Comparison of ENCODE assay signal across 8 cellular contexts in the genomic region with DNA sequence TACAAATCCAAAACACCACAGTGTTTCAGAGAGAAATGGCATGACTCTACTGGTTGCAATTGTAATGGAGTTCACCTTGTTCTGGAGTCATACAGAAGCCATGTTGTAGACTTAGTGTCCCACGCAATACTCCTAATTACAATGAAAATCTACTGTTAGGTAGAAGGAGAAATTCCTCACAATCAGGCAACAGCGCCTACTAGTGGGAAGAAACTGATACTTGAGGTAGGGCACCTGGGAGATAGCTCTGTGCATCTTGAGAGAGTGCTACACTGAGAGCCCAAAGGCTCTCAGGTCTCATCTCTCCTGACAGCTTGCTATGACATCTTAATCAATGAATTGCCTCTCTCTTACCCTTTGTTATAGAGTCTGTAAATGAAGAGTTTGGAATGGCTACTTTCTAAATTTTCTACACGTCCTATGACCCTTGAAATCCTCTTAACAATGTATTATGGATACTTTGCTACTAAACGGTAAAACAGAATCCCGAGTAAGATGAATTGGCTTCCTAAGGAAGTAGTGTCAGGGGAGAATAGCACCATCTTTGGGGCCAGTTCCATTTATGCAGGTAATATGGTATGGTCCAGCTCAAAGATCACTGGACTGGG.
DNase-seq lines count a peak whose midpoint lies in the region; ATAC-seq and TF ChIP-seq lines count a peak whose summit lies in the region.

No MANE protein-coding gene starts in this region.

- no peak overlapping the region for H3K4me3 ChIP-seq in CD4-positive, CD25-positive, alpha-beta regulatory T cell (ENCODE audit: low read depth, low read length)
- H3K4me3 ChIP-seq in HFF-Myc (replicated peaks; ENCODE audit: low read depth, low read length) (no peak overlapping the region), WERI-Rb-1 (ENCODE audit: low read depth, low read length) (no peak overlapping the region)

- peaks cover 5% of the 10 kb centered on the region for H3K4me1 ChIP-seq in CD4-positive, CD25-positive, alpha-beta regulatory T cell (ENCODE audit: control insufficient read depth, insufficient read depth, low read length, poor library complexity, severe bottlenecking)

- no peaks in the 10 kb centered on the region for H3K27me3 Mint-ChIP-seq in CD4-positive, CD25-positive, alpha-beta regulatory T cell
- H3K27me3 Mint-ChIP-seq in progenitor cell of endocrine pancreas = no peaks in the 10 kb centered on the region

- no peaks in the 10 kb centered on the region for H3K9me3 Mint-ChIP-seq in CD4-positive, CD25-positive, alpha-beta regulatory T cell
- no peaks in the 10 kb centered on the region for H3K9me3 Mint-ChIP-seq in progenitor cell of endocrine pancreas (ENCODE audit: low read depth)

- H3K9me3 ChIP-seq in CD4-positive, CD25-positive, alpha-beta regulatory T cell (ENCODE audit: control insufficient read depth in 2 of 2, low read length in 2 of 2) = no peaks in the 10 kb centered on the region
- H3K9me3 ChIP-seq in WERI-Rb-1 (ENCODE audit: severe bottlenecking) = no peaks in the 10 kb centered on the region

- H3K27ac ChIP-seq in CD4-positive, CD25-positive, alpha-beta regulatory T cell (ENCODE audit: insufficient read depth, low read length, poor library complexity, severe bottlenecking) = no peak overlapping the region
- no peak overlapping the region for H3K27ac ChIP-seq in WERI-Rb-1

- no peaks in the 10 kb centered on the region for H3K27me3 ChIP-seq in CD4-positive, CD25-positive, alpha-beta regulatory T cell (ENCODE audit: control insufficient read depth, insufficient read depth, low read length)
- H3K27me3 ChIP-seq in WERI-Rb-1 (ENCODE audit: insufficient read depth, low read depth, severe bottlenecking) = no peaks in the 10 kb centered on the region

- H3K27ac Mint-ChIP-seq in CD4-positive, CD25-positive, alpha-beta regulatory T cell = no peak overlapping the region
- no peak overlapping the region for H3K27ac Mint-ChIP-seq in progenitor cell of endocrine pancreas

- H3K4me1 Mint-ChIP-seq in CD4-positive, CD25-positive, alpha-beta regulatory T cell = peaks cover 0 to 18% (median 8%) of the 10 kb centered on the region in 4 donors
- peaks cover 3% of the 10 kb centered on the region for H3K4me1 Mint-ChIP-seq in progenitor cell of endocrine pancreas (ENCODE audit: low read depth)

- peak; percentile 59 for TF ChIP-seq CTCF in HFF-Myc (IDR thresholded peaks at IDR 0.05; ENCODE audit: low read depth, low read length, missing control alignments)
- TF ChIP-seq CTCF in WERI-Rb-1 (IDR thresholded peaks at IDR 0.05; ENCODE audit: low read depth, low read length) = peak; percentile 79
- peak; percentile 42 for TF ChIP-seq CTCF in progenitor cell of endocrine pancreas (IDR thresholded peaks at IDR 0.05; ENCODE audit: unreplicated experiment)

- H3K4me3 Mint-ChIP-seq in CD4-positive, CD25-positive, alpha-beta regulatory T cell = no peak overlapping the region
- H3K4me3 Mint-ChIP-seq in progenitor cell of endocrine pancreas (ENCODE audit: low read depth) = no peak overlapping the region

- no peaks in the 10 kb centered on the region for H3K36me3 ChIP-seq in CD4-positive, CD25-positive, alpha-beta regulatory T cell (ENCODE audit: control insufficient read depth, insufficient read depth, low read length)
- no peaks in the 10 kb centered on the region for H3K36me3 ChIP-seq in WERI-Rb-1

- ATAC-seq in CD4-positive, CD25-positive, alpha-beta regulatory T cell (ENCODE audit: low read depth in 2 of 2) = peak; percentile 49 to 68
- ATAC-seq in GM21390 (IDR thresholded peaks at IDR 0.05; ENCODE audit: unreplicated experiment) = no peak
- ATAC-seq in GM18519 (IDR thresholded peaks at IDR 0.05; ENCODE audit: low FRiP score, unreplicated experiment) = no peak

- peaks cover 3% of the 10 kb centered on the region for H3K36me3 Mint-ChIP-seq in CD4-positive, CD25-positive, alpha-beta regulatory T cell
- H3K36me3 Mint-ChIP-seq in progenitor cell of endocrine pancreas (ENCODE audit: insufficient read depth) = peaks cover 1% of the 10 kb centered on the region

- DNase-seq in CD4-positive, CD25-positive, alpha-beta regulatory T cell = peak; percentile 28 to 69 (median 57)
- DNase-seq in HFF-Myc (ENCODE audit: extremely low read depth, low read depth) (no peak), WERI-Rb-1 (peak; percentile 45), dermis blood vessel endothelial cell (peak; percentile 50), progenitor cell of endocrine pancreas (ENCODE audit: low spot score, unreplicated experiment) (no peak), DMS153 (lab: John Stamatoyannopoulos, UW) (no peak)

Comparison
In these comparisons a context has a peak if more than half of its experiments do, and no peak if none do; other contexts are left out.
1. ATAC-seq: peak in CD4-positive, CD25-positive, alpha-beta regulatory T cell (2 of 2); none in GM21390 (single experiment) and GM18519 (single experiment).
2. DNase-seq: peak in CD4-positive, CD25-positive, alpha-beta regulatory T cell (3 of 3), WERI-Rb-1 (single experiment) and dermis blood vessel endothelial cell (single experiment); none in HFF-Myc (single experiment), progenitor cell of endocrine pancreas (single experiment) and DMS153 (single experiment).
3. Peak in every context shown above with its lines, with median percentiles within 50 percentile points of each other: CTCF ChIP-seq.